In genomic region chr9:97923529-97924108, GRCh38 we compare ENCODE assay signal across 7 cellular contexts. TPM values are rescaled to one million over a fixed set of nuclear protein-coding genes. Genes with fewer than 3 reads are reported as not detected.
DNase-seq lines count a peak whose midpoint lies in the region; FAIRE-seq and TF ChIP-seq lines count a peak whose summit lies in the region.

No MANE protein-coding gene starts in this region.

- peak overlapping the region; percentile 96 for H3K27ac Mint-ChIP-seq in activated CD4-positive, alpha-beta memory T cell treated with anti-CD3 and anti-CD28 coated beads for 36 hours

- DNase-seq in GM12891 (ENCODE audit: insufficient read length, low spot score) (no peak), HS-27A (ENCODE audit: low read depth) (peak; percentile 73), NCI-H748 treated with DMSO at 0.1 percent for 48 hours (lab: John Stamatoyannopoulos, UW) (peak; percentile 84), middle frontal gyrus (ENCODE audit: extremely low spot score, low spot score) (peak; percentile 80)
- DNase-seq in activated CD4-positive, alpha-beta memory T cell treated with anti-CD3 and anti-CD28 coated beads for 36 hours: peak; percentile 84
- DNase-seq in effector memory CD4-positive, alpha-beta T cell: peak; percentile 33 to 58 (median 58)
- DNase-seq in stimulated activated CD8-positive, alpha-beta memory T cell treated with anti-CD3 and anti-CD28 coated beads, Interleukin-4, amount 100 ng/mL, for 4 hours (ENCODE audit: low read depth in 2 of 2, low spot score in 1 of 2): peak; percentile 45 to 52

- peaks cover 28% of the 10 kb centered on the region for H3K4me1 ChIP-seq in effector memory CD4-positive, alpha-beta T cell (ENCODE audit: control insufficient read depth, insufficient read depth, low read length, poor library complexity, severe bottlenecking)

- no peaks in the 10 kb centered on the region for H3K9me3 ChIP-seq in effector memory CD4-positive, alpha-beta T cell (ENCODE audit: control insufficient read depth, low read length)

- H3K4me3 Mint-ChIP-seq in activated CD4-positive, alpha-beta memory T cell treated with anti-CD3 and anti-CD28 coated beads for 36 hours: peak overlapping the region; percentile 85

- no peak for TF ChIP-seq POLR2A in GM12891 (IDR thresholded peaks at IDR 0.05; ENCODE audit: low read depth, low read length)

- FAIRE-seq in GM12891 (lab: Jason Lieb, UNC): peak; percentile 20

- H3K27me3 ChIP-seq in effector memory CD4-positive, alpha-beta T cell (replicated peaks; ENCODE audit: control insufficient read depth, insufficient read depth, low read length, poor library complexity, severe bottlenecking): no peaks in the 10 kb centered on the region

- POLR2A ChIA-PET in activated CD4-positive, alpha-beta memory T cell treated with anti-CD3 and anti-CD28 coated beads for 36 hours (lab: Charles Lee): interaction anchor here (0.5 to 5.6 kb wide), 6 partner anchors 56 to 332 kb away, joined by 3 to 77 read pairs (median 4); partner anchors contain the start of genes ANP32B, NANS and TBC1D2

- H3K36me3 Mint-ChIP-seq in activated CD4-positive, alpha-beta memory T cell treated with anti-CD3 and anti-CD28 coated beads for 36 hours: peaks cover 10% of the 10 kb centered on the region

- no peaks in the 10 kb centered on the region for H3K36me3 ChIP-seq in effector memory CD4-positive, alpha-beta T cell (ENCODE audit: control insufficient read depth, insufficient read depth, low read length)

- H3K27ac ChIP-seq in effector memory CD4-positive, alpha-beta T cell (ENCODE audit: insufficient read depth, low read length, poor library complexity, severe bottlenecking): peak overlapping the region; percentile 99

- peaks cover 34% of the 10 kb centered on the region for H3K4me1 Mint-ChIP-seq in activated CD4-positive, alpha-beta memory T cell treated with anti-CD3 and anti-CD28 coated beads for 36 hours (ENCODE audit: low read depth)

- peaks cover 2% of the 10 kb centered on the region for H3K9me3 Mint-ChIP-seq in activated CD4-positive, alpha-beta memory T cell treated with anti-CD3 and anti-CD28 coated beads for 36 hours

- H3K4me3 ChIP-seq in effector memory CD4-positive, alpha-beta T cell (ENCODE audit: insufficient read depth, low read depth, low read length, poor library complexity, severe bottlenecking): peak overlapping the region; percentile 3

- intact Hi-C loops in activated CD4-positive, alpha-beta memory T cell treated with anti-CD3 and anti-CD28 coated beads for 36 hours (cut with micrococcal nuclease): loop anchor here (1.0 to 10.0 kb wide), 8 partner anchors 17 to 871 kb away; partner anchors contain the start of genes ANKS6, NANS and TBC1D2

- H3K27me3 Mint-ChIP-seq in activated CD4-positive, alpha-beta memory T cell treated with anti-CD3 and anti-CD28 coated beads for 36 hours: peaks cover 2% of the 10 kb centered on the region

- CTCF ChIA-PET in activated CD4-positive, alpha-beta memory T cell treated with anti-CD3 and anti-CD28 coated beads for 36 hours (lab: Charles Lee): interaction anchor here (0.6 to 7.6 kb wide), 36 partner anchors 8 to 336 kb away, joined by 3 to 99 read pairs (median 5); partner anchors contain the start of genes ANP32B, HEMGN, NCBP1 and TBC1D2

TF ChIP-seq in GM12891, 5 proteins besides CTCF, POLR2A, EP300 and RAD21:
- TF ChIP-seq PAX5 (IDR thresholded peaks at IDR 0.05; ENCODE audit: insufficient read depth, low read length, severe bottlenecking): no peak
- TF ChIP-seq POLR2AphosphoS5 (IDR thresholded peaks at IDR 0.05; ENCODE audit: low read depth, low read length): no peak
- no peak for TF ChIP-seq POU2F2 (IDR thresholded peaks at IDR 0.05; ENCODE audit: low read depth, low read length)
- TF ChIP-seq TAF1 (IDR thresholded peaks at IDR 0.05; ENCODE audit: low read depth, low read length): no peak
- no peak for TF ChIP-seq SPI1 (IDR thresholded peaks at IDR 0.05; ENCODE audit: low read depth, low read length)

RNA-seq across cellular contexts. Expression of gene TRMO, which starts 1.3 kb away (rescaled TPM):
- polyA plus RNA-seq in GM12891 (2012; ENCODE audit: low read depth, missing spikeins): 9.2 TPM
- total RNA-seq in activated CD4-positive, alpha-beta memory T cell treated with anti-CD3 and anti-CD28 coated beads for 36 hours: 10 to 100 TPM; 13.3 to 13.4 TPM

RNA-seq across cellular contexts. Expression of gene HEMGN, which starts 14.4 kb away (rescaled TPM):
- 0.06 TPM for polyA plus RNA-seq in GM12891 (2012; ENCODE audit: low read depth, missing spikeins)
- total RNA-seq in activated CD4-positive, alpha-beta memory T cell treated with anti-CD3 and anti-CD28 coated beads for 36 hours: under 1 TPM; 0.69 to 0.99 TPM

RNA-seq across cellular contexts. Expression of gene ANP32B, which starts 59.5 kb away (rescaled TPM):
- 230 TPM for polyA plus RNA-seq in GM12891 (2012; ENCODE audit: low read depth, missing spikeins)
- 100 to 1,000 TPM; 352 to 358 TPM for total RNA-seq in activated CD4-positive, alpha-beta memory T cell treated with anti-CD3 and anti-CD28 coated beads for 36 hours
